Comparison of ENCODE assay signal across 17 cellular contexts in genomic region chr6:170187669-170188566, GRCh38.
"Had no signal": no experiment of that assay in that cellular context is flagged by ENCODE, and none has a peak within 500 bp of the region (broad histone marks: within the 10 kb centered on the region; RNA-seq: fewer than 3 reads in every experiment).

No MANE protein-coding gene starts in this region.

- H3K27me3 Mint-ChIP-seq: activated T-helper 17 cell treated with anti-CD3 and anti-CD28 coated beads, Interleukin-2, amount 50 U/mL, for 72 hours; central memory CD8-positive, alpha-beta T cell had no signal

- DNase-seq: activated CD4-positive, alpha-beta T cell treated with anti-CD3 and anti-CD28 coated beads for 1 hour; activated CD4-positive, alpha-beta T cell treated with anti-CD3 and anti-CD28 coated beads, Interleukin-2, amount 50 U/mL, for 1 hour; activated naive CD8-positive, alpha-beta T cell treated with anti-CD3 and anti-CD28 coated beads, Interleukin-2, amount 10 ng/mL, durations not matched to agents 7 days and 5 days; activated T-cell treated with anti-CD3 and anti-CD28 coated beads, Interleukin-2, amount 50 U/mL, for 1 hour; amniotic stem cell; foreskin fibroblast; stimulated activated CD4-positive, alpha-beta T cell treated with anti-CD3 and anti-CD28 coated beads, Interleukin-4, amount 100 ng/mL, for 1 hour; stimulated activated naive CD4-positive, alpha-beta T cell treated with Interleukin-2 at 50 U/mL for 16 hours; T-helper 1 cell; upper lobe of right lung had no signal

- ATAC-seq: activated T-helper 17 cell treated with anti-CD3 and anti-CD28 coated beads, Interleukin-2, amount 50 U/mL, for 72 hours; left lung; naive thymus-derived CD8-positive, alpha-beta T cell had no signal

- H3K4me1 Mint-ChIP-seq: activated naive CD8-positive, alpha-beta T cell treated with anti-CD3 and anti-CD28 coated beads, Interleukin-2, amount 10 ng/mL, durations not matched to agents 7 days and 5 days; activated T-helper 17 cell treated with anti-CD3 and anti-CD28 coated beads, Interleukin-2, amount 50 U/mL, for 72 hours; central memory CD8-positive, alpha-beta T cell had no signal

- H3K4me1 ChIP-seq: breast epithelium, left lung, SJSA1, upper lobe of right lung had no signal

- H3K36me3 Mint-ChIP-seq: naive thymus-derived CD8-positive, alpha-beta T cell had no signal

- H3K27ac ChIP-seq: breast epithelium, left lung, SJSA1, upper lobe of right lung had no signal

- H3K27ac Mint-ChIP-seq: activated naive CD8-positive, alpha-beta T cell treated with anti-CD3 and anti-CD28 coated beads, Interleukin-2, amount 10 ng/mL, durations not matched to agents 7 days and 5 days; activated T-helper 17 cell treated with anti-CD3 and anti-CD28 coated beads, Interleukin-2, amount 50 U/mL, for 72 hours had no signal

- H3K36me3 ChIP-seq: breast epithelium, left lung, SJSA1, upper lobe of right lung had no signal

- H3K4me3 Mint-ChIP-seq: activated naive CD8-positive, alpha-beta T cell treated with anti-CD3 and anti-CD28 coated beads, Interleukin-2, amount 10 ng/mL, durations not matched to agents 7 days and 5 days; activated T-helper 17 cell treated with anti-CD3 and anti-CD28 coated beads, Interleukin-2, amount 50 U/mL, for 72 hours; central memory CD8-positive, alpha-beta T cell; naive thymus-derived CD8-positive, alpha-beta T cell had no signal

- H3K9me3 Mint-ChIP-seq: activated T-helper 17 cell treated with anti-CD3 and anti-CD28 coated beads, Interleukin-2, amount 50 U/mL, for 72 hours had no signal

- H3K27me3 ChIP-seq: SJSA1, upper lobe of right lung had no signal

- H3K4me3 ChIP-seq: breast epithelium, left lung, lung, SJSA1, upper lobe of right lung had no signal
